8 cellular contexts compared by ENCODE assay signal in genomic region chr10:16891375-16892313, GRCh38.
A peak's percentile ranks its signal among the peaks of the same experiment; 100 is the strongest.
DNase-seq lines count a peak whose midpoint lies in the region; ATAC-seq lines count a peak whose summit lies in the region.

No MANE protein-coding gene starts in this region.

- H3K9ac ChIP-seq in HUES6 (ENCODE audit: low read length), result peak overlapping the region; percentile 92
- peak overlapping the region; percentile 66 for H3K9ac ChIP-seq in mesenchymal stem cell (ENCODE audit: low read length)

- no peak overlapping the region for H3K14ac ChIP-seq in mesenchymal stem cell (ENCODE audit: low read length in 2 of 2)

- H3K4ac ChIP-seq in mesenchymal stem cell (ENCODE audit: low read depth in 1 of 2, low read length in 2 of 2), result peak overlapping the region in 1 of 2 experiments; percentile 8

- H3K27ac ChIP-seq in HUES6 (ENCODE audit: low read depth, low read length) (peak overlapping the region; percentile 89), mesenchymal stem cell (ENCODE audit: low read length, poor library complexity, severe bottlenecking) (peak overlapping the region; percentile 84)

- H2AFZ ChIP-seq in mesenchymal stem cell (ENCODE audit: low read depth, low read length), result no peak overlapping the region

- H3K27me3 ChIP-seq in HUES6 (ENCODE audit: control insufficient read depth, insufficient read depth, low read length), result no peaks in the 10 kb centered on the region
- no peaks in the 10 kb centered on the region for H3K27me3 ChIP-seq in mesenchymal stem cell (ENCODE audit: control insufficient read depth in 1 of 2, insufficient read depth in 1 of 2, low read length in 2 of 2)

- peak overlapping the region; percentile 42 for H3K4me3 ChIP-seq in HUES6 (ENCODE audit: low read depth, low read length)
- H3K4me3 ChIP-seq in mesenchymal stem cell (ENCODE audit: insufficient read depth in 1 of 2, low read depth in 1 of 2, low read length in 2 of 2), result peak overlapping the region in 1 of 2 experiments; percentile 5

- ATAC-seq in HG03280 (IDR thresholded peaks at IDR 0.05; ENCODE audit: unreplicated experiment), result no peak

- H3K9me3 ChIP-seq in HUES6 (ENCODE audit: control insufficient read depth, insufficient read depth, low read depth, low read length) (no peaks in the 10 kb centered on the region), mesenchymal stem cell (ENCODE audit: control insufficient read depth, low read length) (peaks cover 3% of the 10 kb centered on the region)

- H4K8ac ChIP-seq in mesenchymal stem cell (ENCODE audit: low read length), result no peak overlapping the region

- no peak overlapping the region for H3K23ac ChIP-seq in mesenchymal stem cell (ENCODE audit: low read length in 2 of 2)

- no peak overlapping the region for H2BK5ac ChIP-seq in mesenchymal stem cell (ENCODE audit: low read depth, low read length, poor library complexity, severe bottlenecking)

- no peak overlapping the region for H3K18ac ChIP-seq in mesenchymal stem cell (ENCODE audit: low read depth in 1 of 2, low read length in 2 of 2)

- DNase-seq in DMS 273 treated with DMSO at 0.1 percent for 48 hours (lab: John Stamatoyannopoulos, UW) (peak; percentile 25), dermis microvascular lymphatic vessel endothelial cell (ENCODE audit: low read depth in 2 of 2) (peak; percentile 80), mesenchymal stem cell (peak; percentile 82), NCI-H2171 (lab: John Stamatoyannopoulos, UW) (no peak)
- peak; percentile 2 for DNase-seq in activated CD4-positive, CD25-positive, alpha-beta regulatory T cell treated with anti-CD3 and anti-CD28 coated beads, Interleukin-2, amount 50 U/mL, for 16 hours (ENCODE audit: low read depth, low spot score)
- peak; percentile 12 for DNase-seq in stimulated activated CD8-positive, alpha-beta memory T cell treated with anti-CD3 and anti-CD28 coated beads, Interleukin-4, amount 100 ng/mL, for 24 hours (ENCODE audit: low read depth)

- H3K79me1 ChIP-seq in mesenchymal stem cell (replicated peaks; ENCODE audit: low read length, poor library complexity, severe bottlenecking), result no peaks in the 10 kb centered on the region

- H2AK5ac ChIP-seq in mesenchymal stem cell (ENCODE audit: low read length, severe bottlenecking), result no peak overlapping the region

- no peak overlapping the region for H4K91ac ChIP-seq in mesenchymal stem cell (ENCODE audit: low read length)

- H3K4me1 ChIP-seq in HUES6 (ENCODE audit: control insufficient read depth, insufficient read depth, low read length) (peaks cover 5% of the 10 kb centered on the region), mesenchymal stem cell (ENCODE audit: control insufficient read depth, insufficient read depth, low read depth, low read length) (peaks cover 10% of the 10 kb centered on the region)

- H3K4me2 ChIP-seq in mesenchymal stem cell (ENCODE audit: low read length, poor library complexity, severe bottlenecking), result peak overlapping the region; percentile 18

- H3K36me3 ChIP-seq in HUES6 (ENCODE audit: control insufficient read depth, insufficient read depth, low read length) (no peaks in the 10 kb centered on the region), mesenchymal stem cell (ENCODE audit: control insufficient read depth in 1 of 2, insufficient read depth in 2 of 2, low read depth in 1 of 2, low read length in 2 of 2) (no peaks in the 10 kb centered on the region)

- H2BK12ac ChIP-seq in mesenchymal stem cell (ENCODE audit: low read length in 2 of 2), result no peak overlapping the region

- 27% methylated on average over 9 of the region's 12 CpGs for WGBS in mesenchymal stem cell

- H2BK15ac ChIP-seq in mesenchymal stem cell (ENCODE audit: low read depth, poor library complexity, severe bottlenecking), result no peak overlapping the region

- H2BK120ac ChIP-seq in mesenchymal stem cell (ENCODE audit: low read depth, low read length), result no peak overlapping the region
